In the genomic region with DNA sequence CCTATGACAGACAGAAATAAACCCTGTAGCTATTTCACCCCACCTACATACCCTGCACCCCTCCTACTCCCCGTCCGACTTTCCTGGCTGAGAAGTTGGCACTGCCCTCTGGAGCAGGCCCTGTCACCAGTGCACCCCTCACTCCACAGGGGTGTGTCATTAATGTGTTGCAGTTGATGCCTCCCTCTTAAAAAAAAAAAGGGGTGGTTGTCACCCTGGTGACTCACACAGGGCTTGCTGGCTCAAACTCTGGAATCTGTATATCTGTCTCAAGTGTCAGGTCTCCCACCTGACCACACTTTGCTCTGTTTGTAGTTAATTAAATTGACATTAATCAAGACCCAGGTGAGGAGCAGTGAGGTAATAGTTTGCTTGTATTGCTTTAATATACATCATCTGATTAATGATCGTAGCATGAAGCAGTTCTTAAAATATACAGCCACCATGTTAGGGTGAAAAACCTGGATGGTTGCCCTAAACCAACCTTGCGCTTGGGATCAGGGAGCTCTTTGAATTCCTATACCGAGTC, we compare ENCODE assay signal across 10 cellular contexts. TPM values are rescaled to one million over a fixed set of nuclear protein-coding genes. Genes with fewer than 3 reads are reported as not detected.
DNase-seq lines count a peak whose midpoint lies in the region; ATAC-seq, FAIRE-seq and TF ChIP-seq lines count a peak whose summit lies in the region.
"Had no signal": no experiment of that assay in that cellular context is flagged by ENCODE, and none has a peak within 500 bp of the region (broad histone marks: within the 10 kb centered on the region; RNA-seq: fewer than 3 reads in every experiment).

No MANE protein-coding gene starts in this region.

- no peak overlapping the region for H2BK12ac ChIP-seq in H1 (ENCODE audit: low read depth, low read length)

- no peak overlapping the region for H2BK20ac ChIP-seq in H1 (ENCODE audit: low read length)

- 91% methylated on average over 5 of the region's 5 CpGs; no CpG with 5 or more reads in 1 of the 2 experiments for WGBS in H1 (ENCODE audit: extremely low coverage in 1 of 2, insufficient coverage in 1 of 2, insufficient read length in 1 of 2, insufficient replicate concordance in 2 of 2, low coverage in 1 of 2, low lambda C conversion rate in 2 of 2, missing lambda C conversion rate in 1 of 2), 2 experiments
- 33 to 57% (median 41%) methylated on average over 5 of the region's 5 CpGs for WGBS in psoas muscle, 3 donors

- no peaks in the 10 kb centered on the region for H3K36me3 ChIP-seq in H1 (ENCODE audit: control insufficient read depth in 2 of 4, insufficient read depth in 4 of 4, low read length in 3 of 4)
- no peaks in the 10 kb centered on the region for H3K36me3 ChIP-seq in psoas muscle (ENCODE audit: insufficient read depth in 1 of 2, low read depth in 1 of 2)

- peaks cover 6% of the 10 kb centered on the region; the same call in 1 of the 2 replicates for H3K79me1 ChIP-seq in H1 (ENCODE audit: low read depth, low read length)

- no peak for FAIRE-seq in H1 (lab: Jason Lieb, UNC)

- intact Hi-C loops in psoas muscle (cut with DNase I), result no loop called here

- no peak overlapping the region for H2AFZ ChIP-seq in H1 (ENCODE audit: low read length)

- H3K23ac ChIP-seq in H1 (ENCODE audit: insufficient read length), result no peak overlapping the region

- no peak overlapping the region for H3K9ac ChIP-seq in H1 (replicated peaks in 1 of 4; ENCODE audit: extremely low read depth in 1 of 4, low read depth in 3 of 4, low read length in 3 of 4)

- peaks cover 18 to 28% of the 10 kb centered on the region in 2 experiments for H3K79me2 ChIP-seq in H1 (ENCODE audit: control insufficient read depth in 1 of 2, insufficient read depth in 2 of 2, low read length in 2 of 2)

- no peak overlapping the region for H2BK5ac ChIP-seq in H1 (ENCODE audit: low read depth, low read length)

- POLR2A ChIA-PET in H1 (lab: Charles Lee; ENCODE audit: partially characterized antibody), result interaction anchor here (0.7 to 4.8 kb wide), 3 partner anchors 8 to 36 kb away, joined by 3 to 63 read pairs (median 13); no protein-coding TSS in a partner anchor

- TF ChIP-seq POLR2A in H1 (IDR thresholded peaks at IDR 0.05; ENCODE audit: control extremely low read depth in 1 of 2, low read depth in 2 of 2, low read length in 2 of 2), result no peak

- no peak overlapping the region for H4K91ac ChIP-seq in H1 (replicated peaks; ENCODE audit: insufficient read length, low read length)

- no peak overlapping the region for H3K14ac ChIP-seq in H1 (ENCODE audit: insufficient read length)

- H3K9me3 ChIP-seq in H1 (ENCODE audit: insufficient read depth in 2 of 2, low read depth in 1 of 2, low read length in 1 of 2), result no peaks in the 10 kb centered on the region
- H3K9me3 ChIP-seq in psoas muscle, result no peaks in the 10 kb centered on the region

- H3K4me3 ChIP-seq in H1 (ENCODE audit: extremely low read depth in 1 of 4, insufficient read depth in 2 of 4, low read depth in 3 of 4, low read length in 4 of 4) (no peak overlapping the region), psoas muscle (no peak overlapping the region)

- H3K4me1 ChIP-seq in H1 (replicated peaks in 1 of 4; ENCODE audit: control insufficient read depth in 3 of 4, insufficient read depth in 4 of 4, low read length in 3 of 4) (peaks cover 3 to 11% (median 10%) of the 10 kb centered on the region in 4 experiments; a peak in 6 of 7 replicates), psoas muscle (peaks cover 48% of the 10 kb centered on the region)

- H3K27me3 ChIP-seq in H1 (replicated peaks in 1 of 4; ENCODE audit: control insufficient read depth in 3 of 4, extremely low read depth in 1 of 4, insufficient read depth in 3 of 4, low read length in 3 of 4) (no peaks in the 10 kb centered on the region), psoas muscle (ENCODE audit: insufficient read depth in 3 of 3, low read length in 2 of 3) (no peaks in the 10 kb centered on the region)

- no peak for TF ChIP-seq RAD21 in H1 (IDR thresholded peaks at IDR 0.05 in 1 of 2, conservative IDR thresholded peaks at IDR 0.05 in 1 of 2; ENCODE audit: low read depth in 2 of 2, low read length in 2 of 2)

- H3K4ac ChIP-seq in H1 (replicated peaks; ENCODE audit: insufficient read length, low read depth, low read length), result no peak overlapping the region

- H2BK120ac ChIP-seq in H1 (replicated peaks; ENCODE audit: low read depth, low read length), result no peak overlapping the region

- TF ChIP-seq EP300 in H1 (IDR thresholded peaks at IDR 0.05; ENCODE audit: borderline replicate concordance in 1 of 2, low read depth in 2 of 2, low read length in 2 of 2), result no peak

- H2BK15ac ChIP-seq in H1 (ENCODE audit: low read length), result no peak overlapping the region

- H3K23me2 ChIP-seq in H1 (ENCODE audit: low read depth, low read length), result peaks cover 7% of the 10 kb centered on the region

- no peak overlapping the region for H3K18ac ChIP-seq in H1 (ENCODE audit: extremely low read depth, low read length)

- ATAC-seq in psoas muscle, result peak; percentile 29 to 52 (median 48)
- no peak for ATAC-seq in HG02981 (IDR thresholded peaks at IDR 0.05; ENCODE audit: unreplicated experiment)

- H3K4me2 ChIP-seq in H1 (ENCODE audit: insufficient read depth in 1 of 2, low read depth in 2 of 2, low read length in 2 of 2), result no peak overlapping the region

- no peak overlapping the region for H3K56ac ChIP-seq in H1 (replicated peaks; ENCODE audit: insufficient read length, low read depth, low read length)

- peak; percentile 25 for DNase-seq in SIG-M5 treated with dmso at 0.1 percent for 504 hours (lab: John Stamatoyannopoulos, UW; ENCODE audit: unreplicated experiment)
- DNase-seq in SIG-M5 (lab: John Stamatoyannopoulos, UW), result no peak
- peak; percentile 84 for DNase-seq in NCI-H69 (lab: John Stamatoyannopoulos, UW)
- no peak for DNase-seq in H1 (ENCODE audit: low read depth in 1 of 2, low spot score in 2 of 2)
- peak; percentile 30 to 64 for DNase-seq in psoas muscle
- DNase-seq in occipital lobe (lab: John Stamatoyannopoulos, UW), result no peak
- no peak for DNase-seq in NCI-H2171 treated with DMSO at 0.1 percent for 48 hours (lab: John Stamatoyannopoulos, UW)
- DNase-seq: cortex of kidney had no signal

- TF ChIP-seq CTCF in H1 (IDR thresholded peaks at IDR 0.05; ENCODE audit: control extremely low read depth in 1 of 3, insufficient read depth in 1 of 3, low read depth in 1 of 3, low read length in 3 of 3) (no peak), psoas muscle (IDR thresholded peaks at IDR 0.05) (no peak)

- no peak overlapping the region for H4K5ac ChIP-seq in H1 (ENCODE audit: insufficient read length, low read depth, low read length)

- H4K20me1 ChIP-seq in H1 (replicated peaks in 1 of 2; ENCODE audit: control insufficient read depth in 1 of 2, insufficient read depth in 2 of 2, low read length in 2 of 2), result peaks cover 17 to 18% of the 10 kb centered on the region in 2 experiments

- H3K27ac ChIP-seq in H1 (ENCODE audit: low read depth, low read length) (no peak overlapping the region), psoas muscle (peak overlapping the region; percentile 93)
- H3K27ac ChIP-seq: C4-2B had no signal

- 0 out of 2 replicates have a peak overlapping the region, but pooled peaks have one; percentile 76 for H4K8ac ChIP-seq in H1 (ENCODE audit: extremely low read depth, insufficient read depth, low read length)

- CTCF ChIA-PET in H1 (lab: Charles Lee; ENCODE audit: partially characterized antibody), result interaction anchor here (0.7 to 4.7 kb wide), 5 partner anchors 8 to 86 kb away, joined by 3 to 29 read pairs (median 4); no protein-coding TSS in a partner anchor

- H2AK5ac ChIP-seq in H1 (ENCODE audit: low read depth, low read length), result no peak overlapping the region

TF ChIP-seq in H1, 55 proteins besides CTCF, POLR2A, EP300 and RAD21:
- TF ChIP-seq HDAC2 (IDR thresholded peaks at IDR 0.05; ENCODE audit: borderline replicate concordance in 1 of 2, low read depth in 2 of 2, low read length in 2 of 2), result no peak
- TF ChIP-seq, protein P1, sequence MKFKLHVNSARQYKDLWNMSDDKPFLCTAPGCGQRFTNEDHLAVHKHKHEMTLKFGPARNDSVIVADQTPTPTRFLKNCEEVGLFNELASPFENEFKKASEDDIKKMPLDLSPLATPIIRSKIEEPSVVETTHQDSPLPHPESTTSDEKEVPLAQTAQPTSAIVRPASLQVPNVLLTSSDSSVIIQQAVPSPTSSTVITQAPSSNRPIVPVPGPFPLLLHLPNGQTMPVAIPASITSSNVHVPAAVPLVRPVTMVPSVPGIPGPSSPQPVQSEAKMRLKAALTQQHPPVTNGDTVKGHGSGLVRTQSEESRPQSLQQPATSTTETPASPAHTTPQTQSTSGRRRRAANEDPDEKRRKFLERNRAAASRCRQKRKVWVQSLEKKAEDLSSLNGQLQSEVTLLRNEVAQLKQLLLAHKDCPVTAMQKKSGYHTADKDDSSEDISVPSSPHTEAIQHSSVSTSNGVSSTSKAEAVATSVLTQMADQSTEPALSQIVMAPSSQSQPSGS (IDR thresholded peaks at IDR 0.05; ENCODE audit: low read length), result no peak
- TF ChIP-seq RFX5 (IDR thresholded peaks at IDR 0.05; ENCODE audit: borderline replicate concordance, low read depth, low read length), result no peak

RNA-seq across cellular contexts. Expression of a gene that starts 2.0 kb away (rescaled TPM):
- total RNA-seq in H1 (2021; fragmentation: NEBNext Ultra II Directional; extraction: Animal tissue kit (Norgen Biotek cat#: 25700)), result 205 and 210 TPM in 2 replicates
- polyA plus RNA-seq in H1 (2011; rRNA removed), result 38.4 and 54.9 TPM in 2 replicates
- polyA plus RNA-seq in H1 (2011; cell fraction: cytosol; rRNA removed), result 40.1 TPM
- polyA plus RNA-seq in H1 (2011; cell fraction: nucleus; rRNA removed), result 48.0 TPM
- polyA plus RNA-seq in H1 (2012, experiment 1 of 2), result 71.5 to 98.9 TPM (median 84.3 TPM) in 4 replicates
- 49.7 TPM for polyA plus RNA-seq in H1 (2012, experiment 2 of 2)
- 69.1 TPM for polyA plus RNA-seq in H1 (2013, experiment 1 of 2)
- 71.8 TPM for polyA plus RNA-seq in H1 (2013, experiment 2 of 2)
- polyA minus RNA-seq in H1 (2011; rRNA and poly(A)+ RNA removed), result 22.1 and 22.6 TPM in 2 replicates
- polyA minus RNA-seq in H1 (2011; cell fraction: cytosol; rRNA and poly(A)+ RNA removed), result 76.8 TPM
- 33.9 TPM for polyA minus RNA-seq in H1 (2011; cell fraction: nucleus; rRNA and poly(A)+ RNA removed)
- 10 to 100 TPM; 25.3 to 65.9 (median 55.6) TPM for total RNA-seq in psoas muscle
- polyA plus RNA-seq in psoas muscle, result 10 to 100 TPM; 18.5 to 43.4 (median 32.5) TPM
- total RNA-seq in occipital lobe, result 14.2 TPM

Comparison
In these comparisons a context has a peak if more than half of its experiments do, and no peak if none do; other contexts are left out.
1. DNase-seq: peak in SIG-M5 treated with dmso at 0.1 percent for 504 hours (single experiment), NCI-H69 (single experiment) and psoas muscle (2 of 2); none in SIG-M5 (single experiment), H1 (0 of 2), occipital lobe (single experiment) and NCI-H2171 treated with DMSO at 0.1 percent for 48 hours (single experiment).